ENCODE assay signal across 24 cellular contexts in the genomic region with DNA sequence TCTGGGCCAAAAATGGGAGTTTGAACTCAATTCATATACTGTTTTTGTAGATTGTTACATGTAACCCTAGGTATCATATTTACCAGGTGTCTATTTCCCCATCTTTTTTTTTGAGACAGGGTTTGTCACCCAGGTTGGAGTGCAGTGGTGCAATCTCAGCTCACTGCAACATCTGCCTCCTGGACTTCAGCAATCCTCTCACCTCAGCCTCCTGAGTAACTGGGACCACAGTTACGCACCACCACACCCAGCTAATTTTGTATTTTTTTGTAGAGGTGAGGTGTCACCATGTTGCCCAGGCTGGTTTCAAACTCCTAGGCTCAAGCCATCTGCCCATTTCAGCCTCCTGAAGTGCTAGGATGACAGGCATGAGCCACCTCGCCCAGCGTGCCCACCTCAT. TPM values are rescaled to one million over a fixed set of nuclear protein-coding genes. Genes with fewer than 3 reads are reported as not detected.
DNase-seq lines count a peak whose midpoint lies in the region; ATAC-seq, FAIRE-seq and TF ChIP-seq lines count a peak whose summit lies in the region.
"Had no signal": no experiment of that assay in that cellular context is flagged by ENCODE, and none has a peak within 500 bp of the region (broad histone marks: within the 10 kb centered on the region; RNA-seq: fewer than 3 reads in every experiment).

No MANE protein-coding gene starts in this region.

- H2BK12ac ChIP-seq in H1 (ENCODE audit: low read depth, low read length) (no peak overlapping the region), trophoblast cell (ENCODE audit: low read length) (no peak overlapping the region)

- H4K12ac ChIP-seq in trophoblast cell (ENCODE audit: low read depth, low read length) = no peak overlapping the region

- H4K20me1 ChIP-seq in GM23338 (replicated peaks; ENCODE audit: insufficient read depth) (no peaks in the 10 kb centered on the region), H1 (replicated peaks in 1 of 2; ENCODE audit: control insufficient read depth in 1 of 2, insufficient read depth in 2 of 2, low read length in 2 of 2) (no peaks in the 10 kb centered on the region)
- H4K20me1 ChIP-seq: BLaER1 had no signal

- H3K4me1 ChIP-seq in GM23338 (ENCODE audit: insufficient read depth) = peaks cover 13% of the 10 kb centered on the region
- peaks cover 0 to 3% (median 0%) of the 10 kb centered on the region in 4 experiments; a peak in 2 of 7 replicates for H3K4me1 ChIP-seq in H1 (replicated peaks in 1 of 4; ENCODE audit: control insufficient read depth in 3 of 4, insufficient read depth in 4 of 4, low read length in 3 of 4)
- no peaks in the 10 kb centered on the region for H3K4me1 ChIP-seq in trophoblast cell (ENCODE audit: control insufficient read depth in 1 of 2, insufficient read depth in 2 of 2, low read length in 2 of 2)
- no peaks in the 10 kb centered on the region for H3K4me1 ChIP-seq in thyroid gland
- H3K4me1 ChIP-seq: BE2C had no signal

- no peak overlapping the region for H3K4ac ChIP-seq in H1 (replicated peaks; ENCODE audit: insufficient read length, low read depth, low read length)
- no peak overlapping the region for H3K4ac ChIP-seq in trophoblast cell (ENCODE audit: low read depth, low read length)

- no peaks in the 10 kb centered on the region; the same call in 1 of the 2 replicates for H3K23me2 ChIP-seq in H1 (ENCODE audit: low read depth, low read length)

- H3K79me2 ChIP-seq in GM23338 (replicated peaks; ENCODE audit: insufficient read depth) = no peaks in the 10 kb centered on the region
- no peaks in the 10 kb centered on the region for H3K79me2 ChIP-seq in H1 (ENCODE audit: control insufficient read depth in 1 of 2, insufficient read depth in 2 of 2, low read length in 2 of 2)
- H3K79me2 ChIP-seq in trophoblast cell (ENCODE audit: control insufficient read depth, insufficient read depth, low read length, poor library complexity) = no peaks in the 10 kb centered on the region

- no peak overlapping the region for H2BK15ac ChIP-seq in H1 (ENCODE audit: low read length)

- no peak overlapping the region for H4K5ac ChIP-seq in H1 (ENCODE audit: insufficient read length, low read depth, low read length)

- no peaks in the 10 kb centered on the region for H3K27me3 Mint-ChIP-seq in GM23338 (ENCODE audit: insufficient read depth, low read depth, poor library complexity)

- TF ChIP-seq RAD21 in H1 (IDR thresholded peaks at IDR 0.05 in 1 of 2, conservative IDR thresholded peaks at IDR 0.05 in 1 of 2; ENCODE audit: low read depth in 2 of 2, low read length in 2 of 2) = no peak

- no peak overlapping the region for H2BK20ac ChIP-seq in H1 (ENCODE audit: low read length)

- WGBS in H1 (ENCODE audit: extremely low coverage in 1 of 2, insufficient coverage in 1 of 2, insufficient read length in 1 of 2, insufficient replicate concordance in 2 of 2, low coverage in 1 of 2, low lambda C conversion rate in 2 of 2, missing lambda C conversion rate in 1 of 2), 2 experiments = 98% methylated on average over 3 of the region's 3 CpGs; no CpG with 5 or more reads in 1 of the 2 experiments
- no CpG with 5 or more reads among the region's 3 CpGs for WGBS in trophoblast cell (ENCODE audit: extremely low coverage, insufficient coverage, insufficient read length)
- 95 to 99% methylated on average over 3 of the region's 3 CpGs for WGBS in thyroid gland, 2 donors

- TF ChIP-seq CTCF in GM23338 (conservative IDR thresholded peaks at IDR 0.05; ENCODE audit: low read depth in 2 of 2) = no peak
- TF ChIP-seq CTCF in H1 (IDR thresholded peaks at IDR 0.05; ENCODE audit: control extremely low read depth in 1 of 3, insufficient read depth in 1 of 3, low read depth in 1 of 3, low read length in 3 of 3) = no peak
- TF ChIP-seq CTCF in thyroid gland (IDR thresholded peaks at IDR 0.05) = no peak

- no peak overlapping the region for H3K9ac ChIP-seq in H1 (replicated peaks in 1 of 4; ENCODE audit: extremely low read depth in 1 of 4, low read depth in 3 of 4, low read length in 3 of 4)
- no peak overlapping the region for H3K9ac ChIP-seq in trophoblast cell (ENCODE audit: low read length)
- H3K9ac ChIP-seq: BLaER1 had no signal

- no peaks in the 10 kb centered on the region for H3F3A ChIP-seq in GM23338 (replicated peaks; ENCODE audit: low read depth)

- no peak overlapping the region for H3K27ac ChIP-seq in GM23338 (ENCODE audit: low read depth)
- no peak overlapping the region for H3K27ac ChIP-seq in H1 (ENCODE audit: low read depth, low read length)
- no peak overlapping the region for H3K27ac ChIP-seq in trophoblast cell (ENCODE audit: low read depth, low read length)
- H3K27ac ChIP-seq in thyroid gland = no peak overlapping the region
- H3K27ac ChIP-seq: BLaER1 had no signal

- TF ChIP-seq EP300 in H1 (IDR thresholded peaks at IDR 0.05; ENCODE audit: borderline replicate concordance in 1 of 2, low read depth in 2 of 2, low read length in 2 of 2) = no peak

- H4K91ac ChIP-seq in H1 (replicated peaks; ENCODE audit: insufficient read length, low read length) (no peak overlapping the region), trophoblast cell (ENCODE audit: low read depth, low read length) (no peak overlapping the region)

- H2BK120ac ChIP-seq in H1 (replicated peaks; ENCODE audit: low read depth, low read length) (no peak overlapping the region), trophoblast cell (ENCODE audit: insufficient read depth, low read length, poor library complexity) (no peak overlapping the region)

- no peak overlapping the region for H2BK5ac ChIP-seq in H1 (ENCODE audit: low read depth, low read length)
- no peak overlapping the region for H2BK5ac ChIP-seq in trophoblast cell (ENCODE audit: low read depth, low read length, poor library complexity)

- H3K18ac ChIP-seq in H1 (ENCODE audit: extremely low read depth, low read length) = no peak overlapping the region
- no peak overlapping the region for H3K18ac ChIP-seq in trophoblast cell (ENCODE audit: low read length)

- CTCF ChIA-PET in H1 (lab: Charles Lee; ENCODE audit: partially characterized antibody) = interaction anchor here (0.6 to 2.1 kb wide), 3 partner anchors 11 to 21 kb away, joined by 4 to 9 read pairs (median 6); no protein-coding TSS in a partner anchor

- no peaks in the 10 kb centered on the region for H3K9me3 Mint-ChIP-seq in GM23338
- H3K9me3 Mint-ChIP-seq: CD4-positive, CD25-positive, alpha-beta regulatory T cell; CD8-positive, alpha-beta memory T cell had no signal

- no peak overlapping the region for H4K8ac ChIP-seq in H1 (ENCODE audit: extremely low read depth, insufficient read depth, low read length)
- H4K8ac ChIP-seq in trophoblast cell (ENCODE audit: low read depth, low read length) = no peak overlapping the region

- no peak for TF ChIP-seq POLR2A in H1 (IDR thresholded peaks at IDR 0.05; ENCODE audit: control extremely low read depth in 1 of 2, low read depth in 2 of 2, low read length in 2 of 2)
- TF ChIP-seq POLR2A in thyroid gland (IDR thresholded peaks at IDR 0.05) = no peak

- H3K36me3 ChIP-seq in GM23338 (ENCODE audit: insufficient read depth) (no peaks in the 10 kb centered on the region), H1 (ENCODE audit: control insufficient read depth in 2 of 4, insufficient read depth in 4 of 4, low read length in 3 of 4) (no peaks in the 10 kb centered on the region), trophoblast cell (ENCODE audit: control insufficient read depth in 1 of 2, insufficient read depth in 2 of 2, low read length in 2 of 2) (no peaks in the 10 kb centered on the region), thyroid gland (no peaks in the 10 kb centered on the region)
- H3K36me3 ChIP-seq: BLaER1 had no signal

- no peaks in the 10 kb centered on the region for H3K36me3 Mint-ChIP-seq in GM23338 (ENCODE audit: low read depth)
- H3K36me3 Mint-ChIP-seq: CD14-positive monocyte; CD4-positive, alpha-beta memory T cell; CD4-positive, CD25-positive, alpha-beta regulatory T cell had no signal

- no peak overlapping the region for H3K27ac Mint-ChIP-seq in GM23338
- H3K27ac Mint-ChIP-seq: CD14-positive monocyte; CD4-positive, alpha-beta memory T cell; CD4-positive, CD25-positive, alpha-beta regulatory T cell; CD8-positive, alpha-beta memory T cell had no signal

- FAIRE-seq in H1 (lab: Jason Lieb, UNC) = no peak
- FAIRE-seq: A204.1, G401.6, GM18507 had no signal

- POLR2A ChIA-PET in H1 (lab: Charles Lee; ENCODE audit: partially characterized antibody) = no interaction called here

- no peaks in the 10 kb centered on the region for H3K9me2 ChIP-seq in GM23338 (ENCODE audit: insufficient read depth)

- H3K4me2 ChIP-seq in GM23338 (no peak overlapping the region), H1 (ENCODE audit: insufficient read depth in 1 of 2, low read depth in 2 of 2, low read length in 2 of 2) (no peak overlapping the region), trophoblast cell (ENCODE audit: low read length) (no peak overlapping the region)
- H3K4me2 ChIP-seq: BLaER1 had no signal

- H3K9me3 ChIP-seq in H1 (ENCODE audit: insufficient read depth in 2 of 2, low read depth in 1 of 2, low read length in 1 of 2) = no peaks in the 10 kb centered on the region
- no peaks in the 10 kb centered on the region for H3K9me3 ChIP-seq in trophoblast cell (ENCODE audit: insufficient read depth, low read depth, low read length)
- H3K9me3 ChIP-seq in thyroid gland = no peaks in the 10 kb centered on the region
- H3K9me3 ChIP-seq: BE2C, BLaER1 had no signal

- H3K23ac ChIP-seq in H1 (ENCODE audit: insufficient read length) (no peak overlapping the region), trophoblast cell (ENCODE audit: low read length) (no peak overlapping the region)

- H3K79me1 ChIP-seq in H1 (ENCODE audit: low read depth, low read length) = no peaks in the 10 kb centered on the region
- no peaks in the 10 kb centered on the region for H3K79me1 ChIP-seq in trophoblast cell (ENCODE audit: low read length)

- intact Hi-C loops in thyroid gland (cut with DNase I) = no loop called here

- no peak overlapping the region for H3K14ac ChIP-seq in H1 (ENCODE audit: insufficient read length)
- no peak overlapping the region for H3K14ac ChIP-seq in trophoblast cell (ENCODE audit: low read length)

- H3K4me1 Mint-ChIP-seq in GM23338 = peaks cover 11% of the 10 kb centered on the region
- H3K4me1 Mint-ChIP-seq: CD14-positive monocyte; CD4-positive, alpha-beta memory T cell; CD4-positive, CD25-positive, alpha-beta regulatory T cell; CD8-positive, alpha-beta memory T cell had no signal

- peak overlapping the region; percentile 63; the same call in 1 of the 2 replicates for H2AFZ ChIP-seq in GM23338
- 0 out of 2 replicates have a peak overlapping the region, but pooled peaks have one; percentile 40 for H2AFZ ChIP-seq in H1 (ENCODE audit: low read length)
- H2AFZ ChIP-seq in trophoblast cell (ENCODE audit: insufficient read depth, low read length, poor library complexity) = no peak overlapping the region

- H3K4me3 Mint-ChIP-seq in GM23338 = no peak overlapping the region
- H3K4me3 Mint-ChIP-seq: CD14-positive monocyte; CD4-positive, alpha-beta memory T cell; CD4-positive, CD25-positive, alpha-beta regulatory T cell; CD8-positive, alpha-beta memory T cell had no signal

- H3K56ac ChIP-seq in H1 (replicated peaks; ENCODE audit: insufficient read length, low read depth, low read length) = no peak overlapping the region

- H3K27me3 ChIP-seq in GM23338 (ENCODE audit: insufficient read depth) (no peaks in the 10 kb centered on the region), H1 (replicated peaks in 1 of 4; ENCODE audit: control insufficient read depth in 3 of 4, extremely low read depth in 1 of 4, insufficient read depth in 3 of 4, low read length in 3 of 4) (no peaks in the 10 kb centered on the region), trophoblast cell (ENCODE audit: insufficient read depth, low read length) (no peaks in the 10 kb centered on the region), thyroid gland (no peaks in the 10 kb centered on the region)
- H3K27me3 ChIP-seq: BE2C, BLaER1 had no signal

- no peak for ATAC-seq in GM23338
- ATAC-seq in GM21381 (IDR thresholded peaks at IDR 0.05; ENCODE audit: unreplicated experiment) = no peak

- no peak overlapping the region for H2AK5ac ChIP-seq in H1 (ENCODE audit: low read depth, low read length)
- H2AK5ac ChIP-seq in trophoblast cell (ENCODE audit: low read length) = no peak overlapping the region

- H3K4me3 ChIP-seq in GM23338 = no peak overlapping the region
- no peak overlapping the region for H3K4me3 ChIP-seq in H1 (ENCODE audit: extremely low read depth in 1 of 4, insufficient read depth in 2 of 4, low read depth in 3 of 4, low read length in 4 of 4)
- no peak overlapping the region for H3K4me3 ChIP-seq in trophoblast cell (ENCODE audit: low read depth, low read length)
- no peak overlapping the region for H3K4me3 ChIP-seq in thyroid gland (replicated peaks in 1 of 3)
- H3K4me3 ChIP-seq: BLaER1 had no signal

- DNase-seq in GM23338 (ENCODE audit: low spot score) = no peak
- DNase-seq in H1 (ENCODE audit: low read depth in 1 of 2, low spot score in 2 of 2) = no peak
- peak; percentile 64 to 65 for DNase-seq in trophoblast cell
- no peak for DNase-seq in thyroid gland
- no peak for DNase-seq in effector CD8-positive, alpha-beta T cell (lab: John Stamatoyannopoulos, UW)
- DNase-seq: 8988T; ACHN; BE2C; C1 segment of cervical spinal cord; CD4-positive, alpha-beta memory T cell; CD4-positive, CD25-positive, alpha-beta regulatory T cell; CD8-positive, alpha-beta memory T cell; COR-L47; DMS 273 treated with DMSO at 0.1 percent for 48 hours; DMS79 treated with DMSO at 0.1 percent for 48 hours; GF-D8 had no signal

RNA-seq across cellular contexts. Expression of gene FBXW4, which starts 28.2 kb away (rescaled TPM):
- 15.0 and 18.6 TPM in 2 replicates for total RNA-seq in GM23338 (2014; rRNA removed; shearing (Covaris generic))
- polyA plus RNA-seq in GM23338 (2016; fragmentation: Nextera tagmentation; extraction: Ambion mirVana) (8.0 and 10.1 TPM in 2 replicates), H1 (2011; rRNA removed) (29.0 and 42.8 TPM in 2 replicates)
- total RNA-seq in H1 (2021; fragmentation: NEBNext Ultra II Directional; extraction: Animal tissue kit (Norgen Biotek cat#: 25700)) = 29.6 and 32.8 TPM in 2 replicates
- 37.8 TPM for polyA plus RNA-seq in H1 (2011; cell fraction: cytosol; rRNA removed)
- 26.7 TPM for polyA plus RNA-seq in H1 (2011; cell fraction: nucleus; rRNA removed)
- polyA plus RNA-seq in H1 (2012, experiment 1 of 2) = 29.6 to 39.3 TPM (median 34.2 TPM) in 4 replicates
- 19.8 TPM for polyA plus RNA-seq in H1 (2012, experiment 2 of 2)
- polyA plus RNA-seq in H1 (2013, experiment 1 of 2) = 13.7 TPM
- 14.1 TPM for polyA plus RNA-seq in H1 (2013, experiment 2 of 2)
- polyA minus RNA-seq in H1 (2011; rRNA and poly(A)+ RNA removed) = 84.3 and 109 TPM in 2 replicates
- polyA minus RNA-seq in H1 (2011; cell fraction: cytosol; rRNA and poly(A)+ RNA removed) = 21.6 TPM
- 23.5 TPM for polyA minus RNA-seq in H1 (2011; cell fraction: nucleus; rRNA and poly(A)+ RNA removed)
- polyA plus RNA-seq in trophoblast cell (2013) = 16.1 and 16.9 TPM in 2 replicates
- 10 to 100 TPM; 59.5 to 94.2 (median 72.2) TPM for total RNA-seq in thyroid gland

RNA-seq across cellular contexts. Expression of gene FGF8, which starts 52.7 kb away (rescaled TPM):
- 6.2 and 6.3 TPM in 2 replicates for total RNA-seq in GM23338 (2014; rRNA removed; shearing (Covaris generic))
- polyA plus RNA-seq in GM23338 (2016; fragmentation: Nextera tagmentation; extraction: Ambion mirVana) (1.6 and 2.7 TPM in 2 replicates), H1 (2011; rRNA removed) (1.1 and 1.7 TPM in 2 replicates)
- 3.9 and 4.1 TPM in 2 replicates for total RNA-seq in H1 (2021; fragmentation: NEBNext Ultra II Directional; extraction: Animal tissue kit (Norgen Biotek cat#: 25700))
- polyA plus RNA-seq in H1 (2011; cell fraction: cytosol; rRNA removed) = 1.5 TPM
- 2.1 TPM for polyA plus RNA-seq in H1 (2011; cell fraction: nucleus; rRNA removed)
- polyA plus RNA-seq in H1 (2012, experiment 1 of 2) = 1.0 to 2.0 TPM (median 1.2 TPM) in 4 replicates
- 0.62 TPM for polyA plus RNA-seq in H1 (2012, experiment 2 of 2)
- 2.9 TPM for polyA plus RNA-seq in H1 (2013, experiment 1 of 2)
- polyA plus RNA-seq in H1 (2013, experiment 2 of 2) = 3.8 TPM
- polyA minus RNA-seq in H1 (2011; rRNA and poly(A)+ RNA removed) = 0.98 and 1.4 TPM in 2 replicates
- not detected for polyA minus RNA-seq in H1 (2011; cell fraction: cytosol; rRNA and poly(A)+ RNA removed)
- polyA minus RNA-seq in H1 (2011; cell fraction: nucleus; rRNA and poly(A)+ RNA removed) = 1.4 TPM
- polyA plus RNA-seq in trophoblast cell (2013) = 0.07 TPM in 1 of 2 replicates, not detected in the other
- total RNA-seq in thyroid gland = not detected
- total RNA-seq: A673; CD4-positive, alpha-beta memory T cell; CD4-positive, CD25-positive, alpha-beta regulatory T cell; CD8-positive, alpha-beta memory T cell had no signal
- polyA plus RNA-seq: AG04450; CD14-positive monocyte; CD4-positive, alpha-beta memory T cell; CD4-positive, CD25-positive, alpha-beta regulatory T cell; CD8-positive, alpha-beta memory T cell had no signal

Comparison
In these comparisons a context has a peak if more than half of its experiments do, and no peak if none do; other contexts are left out.
1. DNase-seq: peak in trophoblast cell (2 of 2); none in GM23338 (single experiment), H1 (0 of 2), thyroid gland (0 of 2) and effector CD8-positive, alpha-beta T cell (single experiment).